ENCODE assay signal across 25 cellular contexts in the genomic region with DNA sequence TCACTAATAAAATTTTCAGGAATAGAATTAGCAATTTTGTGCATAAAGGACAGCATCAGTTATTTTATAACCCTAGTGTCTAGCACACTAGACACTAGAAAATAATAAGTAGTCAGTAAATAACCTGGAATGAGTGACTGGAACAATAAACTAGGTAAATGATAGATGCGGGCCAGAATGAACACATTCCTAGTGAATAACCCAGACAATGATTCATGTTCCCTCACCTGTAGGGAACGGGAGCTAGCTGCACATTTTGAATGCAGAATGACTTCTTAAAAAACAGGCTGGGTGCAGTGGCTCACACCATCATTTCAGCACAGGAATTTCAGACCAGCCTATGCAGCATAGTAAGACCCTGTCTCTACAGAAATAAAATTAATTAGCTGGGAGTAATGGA. TPM values are rescaled to one million over a fixed set of nuclear protein-coding genes. Genes with fewer than 3 reads are reported as not detected.
"Had no signal": no experiment of that assay in that cellular context is flagged by ENCODE, and none has a peak within 500 bp of the region (broad histone marks: within the 10 kb centered on the region; RNA-seq: fewer than 3 reads in every experiment).

No MANE protein-coding gene starts in this region.

- H3K9me3 ChIP-seq: colonic mucosa, heart left ventricle, mucosa of descending colon, neutrophil, right atrium auricular region, sigmoid colon, stomach, thoracic aorta, transverse colon had no signal

- H3K4me3 Mint-ChIP-seq: naive thymus-derived CD8-positive, alpha-beta T cell; stimulated activated naive B cell treated with anti-CD40 and anti-IgM and Interleukin-4, amounts not matched to agents 10 μg/mL and 1 μg/mL and 100 μg/mL, for 72 hours had no signal

- H3K27me3 ChIP-seq: colonic mucosa, right atrium auricular region, sigmoid colon had no signal

- H3K27ac Mint-ChIP-seq: naive thymus-derived CD8-positive, alpha-beta T cell; stimulated activated naive B cell treated with anti-CD40 and anti-IgM and Interleukin-4, amounts not matched to agents 10 μg/mL and 1 μg/mL and 100 μg/mL, for 72 hours had no signal

- H3K4me1 ChIP-seq: colonic mucosa had no signal

- H3K4me3 ChIP-seq: colonic mucosa, heart left ventricle, mucosa of descending colon, right atrium auricular region, sigmoid colon, skin epidermis, stomach, thoracic aorta, transverse colon had no signal

- H3K27ac ChIP-seq: colonic mucosa, heart left ventricle, neutrophil, right atrium auricular region, sigmoid colon, skin epidermis, stomach, thoracic aorta, transverse colon had no signal

- H3K36me3 ChIP-seq: colonic mucosa, heart left ventricle, neutrophil, right atrium auricular region, sigmoid colon, stomach, thoracic aorta, transverse colon had no signal

- ATAC-seq: heart left ventricle; left lobe of liver; mucosa of descending colon; naive thymus-derived CD8-positive, alpha-beta T cell; stimulated activated naive B cell treated with anti-CD40 and anti-IgM and Interleukin-4, amounts not matched to agents 10 μg/mL and 1 μg/mL and 100 μg/mL, for 72 hours had no signal

- H3K36me3 Mint-ChIP-seq: naive thymus-derived CD8-positive, alpha-beta T cell; stimulated activated naive B cell treated with anti-CD40 and anti-IgM and Interleukin-4, amounts not matched to agents 10 μg/mL and 1 μg/mL and 100 μg/mL, for 72 hours had no signal

- H3K9me3 Mint-ChIP-seq: naive thymus-derived CD8-positive, alpha-beta T cell; stimulated activated naive B cell treated with anti-CD40 and anti-IgM and Interleukin-4, amounts not matched to agents 10 μg/mL and 1 μg/mL and 100 μg/mL, for 72 hours had no signal

- DNase-seq: colonic mucosa; effector CD8-positive, alpha-beta T cell; heart left ventricle; hippocampal formation; kidney glomerular epithelial cell; mucosa of descending colon; naive thymus-derived CD8-positive, alpha-beta T cell; sigmoid colon; stimulated activated CD4-positive, alpha-beta T cell treated with anti-CD3 and anti-CD28 coated beads, Interleukin-2, amount 100 ng/mL, for 24 hours; stimulated activated CD4-positive, alpha-beta T cell treated with anti-CD3 and anti-CD28 coated beads, Interleukin-4, amount 100 ng/mL, for 4 hours; stimulated activated naive B cell treated with anti-CD40 and anti-IgM and Interleukin-4, amounts not matched to agents 10 μg/mL and 1 μg/mL and 100 μg/mL, for 72 hours; stomach; substantia nigra; transverse colon had no signal

RNA-seq across cellular contexts. Expression of gene ATOH7, which starts 3.2 kb away (rescaled TPM):
- total RNA-seq: dermis microvascular lymphatic vessel endothelial cell; epithelial cell of proximal tubule; glomerular endothelial cell; naive thymus-derived CD8-positive, alpha-beta T cell; osteoblast; pulmonary artery endothelial cell; right atrium auricular region; stomach; thoracic aorta; urinary bladder had no signal
